ENCODE assay signal across 8 cellular contexts in genomic region chr1:12619396-12620141, GRCh38. TPM values are rescaled to one million over a fixed set of nuclear protein-coding genes. Genes with fewer than 3 reads are reported as not detected.
A peak's percentile ranks its signal among the peaks of the same experiment; 100 is the strongest.
DNase-seq lines count a peak whose midpoint lies in the region; ATAC-seq and TF ChIP-seq lines count a peak whose summit lies in the region.

No MANE protein-coding gene starts in this region.

- peaks cover 3% of the 10 kb centered on the region; the same call in 1 of the 2 replicates for H4K20me1 ChIP-seq in GM23338 (replicated peaks; ENCODE audit: insufficient read depth)

- H3K4me2 ChIP-seq in GM23338 (peak overlapping the region; percentile 100), skeletal muscle satellite cell (ENCODE audit: low read length) (peak overlapping the region; percentile 91)

- H3K4me3 Mint-ChIP-seq in GM23338 = peak overlapping the region; percentile 99

- H3K27me3 ChIP-seq in GM23338 (ENCODE audit: insufficient read depth) = no peaks in the 10 kb centered on the region
- H3K27me3 ChIP-seq in WERI-Rb-1 (ENCODE audit: insufficient read depth, low read depth, severe bottlenecking) = peaks cover 83% of the 10 kb centered on the region
- peaks cover 33% of the 10 kb centered on the region for H3K27me3 ChIP-seq in skeletal muscle satellite cell (ENCODE audit: control insufficient read depth, insufficient read depth, low read length)

- H3K4me1 ChIP-seq in GM23338 (ENCODE audit: insufficient read depth) (peaks cover 29% of the 10 kb centered on the region), skeletal muscle satellite cell (ENCODE audit: control insufficient read depth, insufficient read depth, low read length) (peaks cover 51% of the 10 kb centered on the region)

- H3K9ac ChIP-seq in skeletal muscle satellite cell (ENCODE audit: low read depth, low read length) = no peak overlapping the region

- H3K4me3 ChIP-seq in GM23338 (peak overlapping the region; percentile 90), WERI-Rb-1 (ENCODE audit: low read depth, low read length) (peak overlapping the region; percentile 56), skeletal muscle satellite cell (ENCODE audit: low read length) (peak overlapping the region; percentile 70)

- H3K36me3 ChIP-seq in GM23338 (ENCODE audit: insufficient read depth) (no peaks in the 10 kb centered on the region), WERI-Rb-1 (no peaks in the 10 kb centered on the region), skeletal muscle satellite cell (ENCODE audit: insufficient read depth, low read length) (no peaks in the 10 kb centered on the region)

- DNase-seq in GM23338 (ENCODE audit: low spot score) = peak; percentile 94
- DNase-seq in NCI-H2107 (lab: John Stamatoyannopoulos, UW) = peak; percentile 51
- peak; percentile 79 for DNase-seq in WERI-Rb-1
- DNase-seq in T47D (ENCODE audit: low read depth in 1 of 2, low spot score in 1 of 2) = peak; percentile 25 to 83
- DNase-seq in iPS-NIHi11 (ENCODE audit: low spot score) = peak; percentile 78

- peaks cover 3% of the 10 kb centered on the region; the same call in 1 of the 3 replicates for H3K9me3 Mint-ChIP-seq in GM23338

- no peaks in the 10 kb centered on the region for H3K9me2 ChIP-seq in GM23338 (ENCODE audit: insufficient read depth)

- H3K27me3 Mint-ChIP-seq in GM23338 (ENCODE audit: insufficient read depth, low read depth, poor library complexity) = peaks cover 30% of the 10 kb centered on the region

- H3K27ac ChIP-seq in C4-2B (no peak overlapping the region), GM23338 (ENCODE audit: low read depth) (peak overlapping the region; percentile 85; the same call in 1 of the 2 replicates), WERI-Rb-1 (no peak overlapping the region)

- H3K27ac Mint-ChIP-seq in GM23338 = no peak overlapping the region

- H3K36me3 Mint-ChIP-seq in GM23338 (ENCODE audit: low read depth) = no peaks in the 10 kb centered on the region

- peak; percentile 96 for TF ChIP-seq CTCF in C4-2B (conservative IDR thresholded peaks at IDR 0.05)
- TF ChIP-seq CTCF in GM23338 (conservative IDR thresholded peaks at IDR 0.05; ENCODE audit: low read depth in 2 of 2) = peak; percentile 83 to 87
- peak; percentile 95 for TF ChIP-seq CTCF in WERI-Rb-1 (IDR thresholded peaks at IDR 0.05; ENCODE audit: low read depth, low read length)

- H3F3A ChIP-seq in GM23338 (replicated peaks; ENCODE audit: low read depth) = peaks cover 24% of the 10 kb centered on the region

- ATAC-seq in GM23338 (peak; percentile 17), GM18861 (IDR thresholded peaks at IDR 0.05; ENCODE audit: unreplicated experiment) (no peak)

- H3K79me2 ChIP-seq in GM23338 (replicated peaks; ENCODE audit: insufficient read depth) = peaks cover 18% of the 10 kb centered on the region

- 0 out of 2 replicates have a peak overlapping the region, but pooled peaks have one; percentile 77 for H2AFZ ChIP-seq in GM23338

- H3K9me3 ChIP-seq in WERI-Rb-1 (ENCODE audit: severe bottlenecking) (no peaks in the 10 kb centered on the region), skeletal muscle satellite cell (replicated peaks; ENCODE audit: low read length) (no peaks in the 10 kb centered on the region)

- peaks cover 49% of the 10 kb centered on the region for H3K4me1 Mint-ChIP-seq in GM23338

- in situ Hi-C loops in T47D (cut with HindIII; ENCODE audit: low pct_unique_long_range_greater_than_20kb, low sequenced_read_pairs) = no loop called here

TF ChIP-seq in GM23338, 12 proteins besides CTCF, POLR2A, EP300 and RAD21 (continues in another document):
- no peak for TF ChIP-seq ZNF331 (CRISPR knock-in tag; IDR thresholded peaks at IDR 0.05; ENCODE audit: low read depth)
- TF ChIP-seq NANOG (IDR thresholded peaks at IDR 0.05; ENCODE audit: borderline replicate concordance) = no peak
- no peak for TF ChIP-seq ETS1 (IDR thresholded peaks at IDR 0.05)
- no peak for TF ChIP-seq STAT1 (IDR thresholded peaks at IDR 0.05; ENCODE audit: unreplicated experiment)
- no peak for TF ChIP-seq ZNF462 (CRISPR knock-in tag; IDR thresholded peaks at IDR 0.05)
- TF ChIP-seq ZNF114 (CRISPR knock-in tag; IDR thresholded peaks at IDR 0.05) = no peak
- TF ChIP-seq CREB1 (CRISPR knock-in tag; IDR thresholded peaks at IDR 0.05; ENCODE audit: low read depth) = no peak
- no peak for TF ChIP-seq EZH2phosphoT487 (IDR thresholded peaks at IDR 0.05; ENCODE audit: unreplicated experiment)
- no peak for TF ChIP-seq POLR2AphosphoS5 (IDR thresholded peaks at IDR 0.05; ENCODE audit: low read depth)
- TF ChIP-seq JUNB (IDR thresholded peaks at IDR 0.05; ENCODE audit: unreplicated experiment) = no peak

RNA-seq across cellular contexts. Expression of gene DHRS3, which starts 1.6 kb away (rescaled TPM):
- 21.0 and 21.2 TPM in 2 replicates for total RNA-seq in GM23338 (2014; rRNA removed; shearing (Covaris generic))
- polyA plus RNA-seq in GM23338 (2016; fragmentation: Nextera tagmentation; extraction: Ambion mirVana) = 24.8 and 26.0 TPM in 2 replicates
- 19.8 and 19.9 TPM in 2 replicates for total RNA-seq in skeletal muscle satellite cell (2012; rRNA removed)

RNA-seq across cellular contexts. Expression of gene AADACL4, which starts 24.3 kb away (rescaled TPM):
- not detected in 2 replicates for total RNA-seq in GM23338 (2014; rRNA removed; shearing (Covaris generic))
- not detected in 2 replicates for polyA plus RNA-seq in GM23338 (2016; fragmentation: Nextera tagmentation; extraction: Ambion mirVana)
- total RNA-seq in skeletal muscle satellite cell (2012; rRNA removed) = not detected in 2 replicates
